13 cellular contexts compared by ENCODE assay signal in genomic region chr1:154422521-154422920, GRCh38. TPM values are rescaled to one million over a fixed set of nuclear protein-coding genes. Genes with fewer than 3 reads are reported as not detected.
DNase-seq lines count a peak whose midpoint lies in the region; ATAC-seq and TF ChIP-seq lines count a peak whose summit lies in the region.
"Had no signal": no experiment of that assay in that cellular context is flagged by ENCODE, and none has a peak within 500 bp of the region (broad histone marks: within the 10 kb centered on the region; RNA-seq: fewer than 3 reads in every experiment).

No MANE protein-coding gene starts in this region.

- H3K27ac Mint-ChIP-seq in T-cell = peak overlapping the region; percentile 79 to 85

- TF ChIP-seq CTCF in HCT116 (IDR thresholded peaks at IDR 0.05 in 2 of 3, conservative IDR thresholded peaks at IDR 0.05 in 1 of 3; ENCODE audit: borderline replicate concordance in 1 of 3, insufficient read depth in 1 of 3, low read depth in 2 of 3, low read length in 2 of 3) = no peak
- TF ChIP-seq CTCF in gastroesophageal sphincter (IDR thresholded peaks at IDR 0.05) = no peak

- H3K9ac ChIP-seq in HCT116 (ENCODE audit: low read length) = peak overlapping the region; percentile 49

- no peaks in the 10 kb centered on the region for H3K27me3 Mint-ChIP-seq in T-cell

- H3K9me3 Mint-ChIP-seq in T-cell = no peaks in the 10 kb centered on the region

- peak overlapping the region; percentile 1 for H2AFZ ChIP-seq in HCT116 (ENCODE audit: low read depth, low read length, poor library complexity, severe bottlenecking)

- CTCF ChIA-PET in HCT116 (lab: Charles Lee) = interaction anchor here (0.5 kb wide), 1 partner anchor 15 kb away, joined by 3 read pairs; no protein-coding TSS in a partner anchor
- CTCF ChIA-PET in T-cell (lab: Charles Lee) = interaction anchor here (0.5 to 0.7 kb wide), 3 partner anchors 13 to 600 kb away, joined by 3 read pairs; no protein-coding TSS in a partner anchor

- H3K4me2 ChIP-seq in HCT116 (ENCODE audit: low read length) = peak overlapping the region; percentile 78

- H3K27me3 ChIP-seq in HCT116 (ENCODE audit: insufficient read depth, low read length) = no peaks in the 10 kb centered on the region
- H3K27me3 ChIP-seq in gastroesophageal sphincter = no peaks in the 10 kb centered on the region

- RAD21 ChIA-PET in HCT116 (lab: Charles Lee; ENCODE audit: low non-redundant PET in 1 of 2, low total read pairs in 2 of 2, uncharacterized antibody in 2 of 2, unreplicated experiment in 2 of 2) = interaction anchor here in 1 of 2 experiments (0.6 kb wide), 1 partner anchor 363 kb away, joined by 3 read pairs; no protein-coding TSS in a partner anchor

- no peaks in the 10 kb centered on the region for H3K9me3 ChIP-seq in HCT116 (ENCODE audit: control insufficient read depth in 1 of 2, insufficient read depth in 1 of 2, low read depth in 1 of 2, low read length in 2 of 2)
- H3K9me3 ChIP-seq in gastroesophageal sphincter = no peaks in the 10 kb centered on the region

- no peak for ATAC-seq in HCT116
- ATAC-seq in T-cell (replicated peaks in 1 of 4) = no peak
- ATAC-seq in gastroesophageal sphincter = no peak
- ATAC-seq in GM18520 (IDR thresholded peaks at IDR 0.05; ENCODE audit: unreplicated experiment) = no peak

- no peak for DNase-seq in HCT116 (ENCODE audit: low read depth, low spot score)
- DNase-seq in T-cell = no peak
- no peak for DNase-seq in cerebellar cortex (ENCODE audit: low spot score)
- DNase-seq in GDM1 (lab: John Stamatoyannopoulos, UW) = no peak
- DNase-seq: activated CD4-positive, CD25-positive, alpha-beta regulatory T cell treated with anti-CD3 and anti-CD28 coated beads, Interleukin-2, amount 50 U/mL, for 72 hours; activated effector memory CD4-positive, alpha-beta T cell treated with Interleukin-2 at 50 U/mL for 16 hours; cortex of kidney; glutamatergic neuron; NCI-H510A; SHP77 had no signal

- no peaks in the 10 kb centered on the region for H4K20me1 ChIP-seq in HCT116 (ENCODE audit: insufficient read depth)

- H3K4me3 Mint-ChIP-seq in T-cell = peak overlapping the region in 1 of 3 donors; percentile 45

- peaks cover 86 to 89% (median 89%) of the 10 kb centered on the region in 3 donors for H3K4me1 Mint-ChIP-seq in T-cell

- H3K4me1 ChIP-seq in HCT116 (ENCODE audit: control insufficient read depth in 1 of 2, insufficient read depth in 2 of 2, low read length in 2 of 2) (peaks cover 75 to 100% of the 10 kb centered on the region in 2 experiments), gastroesophageal sphincter (peaks cover 35 to 100% (median 76%) of the 10 kb centered on the region in 3 donors)

- H3K36me3 Mint-ChIP-seq in T-cell = peaks cover 10% of the 10 kb centered on the region

- no peak for TF ChIP-seq EP300 in gastroesophageal sphincter (IDR thresholded peaks at IDR 0.05)

- no peak for TF ChIP-seq POLR2A in HCT116 (IDR thresholded peaks at IDR 0.05; ENCODE audit: borderline replicate concordance, extremely low read depth, insufficient read depth, insufficient read length)
- TF ChIP-seq POLR2A in gastroesophageal sphincter (IDR thresholded peaks at IDR 0.05) = no peak

- peak overlapping the region; percentile 39 for H3K27ac ChIP-seq in HCT116 (ENCODE audit: low read depth, low read length)
- peak overlapping the region; percentile 67 to 97 (median 83) for H3K27ac ChIP-seq in gastroesophageal sphincter
- peak overlapping the region in 17 of 21 experiments; percentile 37 to 93 (median 79) for H3K27ac ChIP-seq in skin epidermis

- H3K4me3 ChIP-seq in HCT116 (replicated peaks in 1 of 2; ENCODE audit: low read depth in 1 of 2, low read length in 2 of 2) = peak overlapping the region in 1 of 2 experiments; percentile 27; a peak in 2 of 4 replicates
- no peak overlapping the region for H3K4me3 ChIP-seq in gastroesophageal sphincter
- H3K4me3 ChIP-seq in skin epidermis = no peak overlapping the region

- H3K36me3 ChIP-seq in HCT116 (ENCODE audit: control insufficient read depth in 1 of 2, insufficient read depth in 2 of 2, low read length in 2 of 2) (no peaks in the 10 kb centered on the region), gastroesophageal sphincter (no peaks in the 10 kb centered on the region)

- WGBS in gastroesophageal sphincter (ENCODE audit: low coverage in 1 of 2), 2 donors = 51 to 100% methylated on average over 2 to 8 of the region's 9 CpGs

- intact Hi-C loops in HCT116 (cut with micrococcal nuclease) = no loop called here

- no TSS peak for BruUV-seq in HCT116 (replicated peaks; lab: Mats Ljungman, UMichigan)

- H3K79me2 ChIP-seq in HCT116 (ENCODE audit: insufficient read depth, low read length) = no peaks in the 10 kb centered on the region

- POLR2A ChIA-PET in HCT116 (lab: Charles Lee) = no interaction called here
- POLR2A ChIA-PET in T-cell (lab: Charles Lee) = no interaction called here

- TF ChIP-seq RAD21 in HCT116 (IDR thresholded peaks at IDR 0.05; ENCODE audit: low read depth) = no peak

- H3K9me2 ChIP-seq in HCT116 (ENCODE audit: insufficient read depth) = no peaks in the 10 kb centered on the region

TF ChIP-seq in HCT116, 20 proteins besides CTCF, POLR2A, EP300 and RAD21:
- TF ChIP-seq ZFX (IDR thresholded peaks at IDR 0.05) (no peak), CEBPB (IDR thresholded peaks at IDR 0.05; ENCODE audit: low read depth) (no peak), ATF3 (IDR thresholded peaks at IDR 0.05) (no peak), YY1 (IDR thresholded peaks at IDR 0.05; ENCODE audit: extremely low read depth, insufficient replicate concordance, low read depth, low read length) (no peak), CBX3 (IDR thresholded peaks at IDR 0.05; ENCODE audit: low read depth) (no peak), FOSL1 (IDR thresholded peaks at IDR 0.05; ENCODE audit: low read depth) (no peak), EZH2phosphoT487 (IDR thresholded peaks at IDR 0.05; ENCODE audit: borderline replicate concordance) (no peak), SP1 (IDR thresholded peaks at IDR 0.05; ENCODE audit: low read depth) (no peak), ZNF274 (IDR thresholded peaks at IDR 0.05; ENCODE audit: low read depth, low read length) (no peak)
- TF ChIP-seq, protein P1, sequence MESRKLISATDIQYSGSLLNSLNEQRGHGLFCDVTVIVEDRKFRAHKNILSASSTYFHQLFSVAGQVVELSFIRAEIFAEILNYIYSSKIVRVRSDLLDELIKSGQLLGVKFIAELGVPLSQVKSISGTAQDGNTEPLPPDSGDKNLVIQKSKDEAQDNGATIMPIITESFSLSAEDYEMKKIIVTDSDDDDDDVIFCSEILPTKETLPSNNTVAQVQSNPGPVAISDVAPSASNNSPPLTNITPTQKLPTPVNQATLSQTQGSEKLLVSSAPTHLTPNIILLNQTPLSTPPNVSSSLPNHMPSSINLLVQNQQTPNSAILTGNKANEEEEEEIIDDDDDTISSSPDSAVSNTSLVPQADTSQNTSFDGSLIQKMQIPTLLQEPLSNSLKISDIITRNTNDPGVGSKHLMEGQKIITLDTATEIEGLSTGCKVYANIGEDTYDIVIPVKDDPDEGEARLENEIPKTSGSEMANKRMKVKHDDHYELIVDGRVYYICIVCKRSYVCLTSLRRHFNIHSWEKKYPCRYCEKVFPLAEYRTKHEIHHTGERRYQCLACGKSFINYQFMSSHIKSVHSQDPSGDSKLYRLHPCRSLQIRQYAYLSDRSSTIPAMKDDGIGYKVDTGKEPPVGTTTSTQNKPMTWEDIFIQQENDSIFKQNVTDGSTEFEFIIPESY (IDR thresholded peaks at IDR 0.05; ENCODE audit: extremely low read depth, insufficient replicate concordance, low read length) = no peak

RNA-seq across cellular contexts. Expression of gene IL6R, which starts 17.4 kb away (rescaled TPM):
- total RNA-seq in HCT116 (2021; ENCODE audit: unreplicated experiment) (6.8 TPM), T-cell (10 to 100 TPM; 76.0 to 87.9 (median 80.8) TPM), gastroesophageal sphincter (10 to 100 TPM; 44.7 to 59.4 (median 55.5) TPM)
- 2.6 and 2.9 TPM in 2 replicates for polyA plus RNA-seq in HCT116 (2012)
